In genomic region chr4:6451309-6451708, GRCh38 we compare ENCODE assay signal across 23 cellular contexts. TPM values are rescaled to one million over a fixed set of nuclear protein-coding genes. Genes with fewer than 3 reads are reported as not detected.
"Had no signal": no experiment of that assay in that cellular context is flagged by ENCODE, and none has a peak within 500 bp of the region (broad histone marks: within the 10 kb centered on the region; RNA-seq: fewer than 3 reads in every experiment).

No MANE protein-coding gene starts in this region.

- H3K9me3 ChIP-seq: heart right ventricle, left ventricle myocardium inferior, mucosa of descending colon, psoas muscle, right atrium auricular region, suprapubic skin, tibial nerve, uterus had no signal

- H3K4me3 ChIP-seq: heart right ventricle, hepatocyte, left ventricle myocardium inferior, mucosa of descending colon, psoas muscle, right atrium auricular region, skin epidermis, suprapubic skin, tibial nerve, uterus had no signal

- H3K36me3 ChIP-seq: heart right ventricle, left ventricle myocardium inferior, right atrium auricular region, suprapubic skin, tibial nerve, uterus had no signal

- ATAC-seq: heart right ventricle; mucosa of descending colon; naive thymus-derived CD4-positive, alpha-beta T cell; natural killer cell treated with Interleukin-12 subunit alpha and Interleukin-12 subunit beta and Interleukin-15 and Interleukin-18, amount 100 ng/mL, for 72 hours; psoas muscle; sciatic nerve; stimulated activated naive B cell treated with anti-CD40 and anti-IgM and Interleukin-4, amounts not matched to agents 10 μg/mL and 1 μg/mL and 100 μg/mL, for 72 hours had no signal

- H3K4me2 ChIP-seq: hepatocyte had no signal

- DNase-seq: heart right ventricle; islet precursor cell; left ventricle myocardium inferior; midbrain; mucosa of descending colon; naive thymus-derived CD4-positive, alpha-beta T cell; psoas muscle; stimulated activated CD4-positive, alpha-beta T cell treated with anti-CD3 and anti-CD28 coated beads, Interleukin-12 subunit alpha, Interleukin-12 subunit beta, amount 100 ng/mL, for 4 hours; stimulated activated CD4-positive, alpha-beta T cell treated with anti-CD3 and anti-CD28 coated beads, Interleukin-15, amount 100 ng/mL, for 24 hours; stimulated activated CD4-positive, alpha-beta T cell treated with anti-CD3 and anti-CD28 coated beads, Interleukin-2, amount 100 ng/mL, for 24 hours; stimulated activated CD4-positive, alpha-beta T cell treated with anti-CD3 and anti-CD28 coated beads, Interleukin-4, amount 100 ng/mL, for 1 hour; stimulated activated naive B cell treated with anti-CD40 and anti-IgM and Interleukin-4, amounts not matched to agents 10 μg/mL and 1 μg/mL and 100 μg/mL, for 72 hours; uterus had no signal

- H3K4me1 ChIP-seq: parathyroid adenoma, psoas muscle had no signal

- H3K27me3 ChIP-seq: hepatocyte, right atrium auricular region, uterus had no signal

- H3K27ac ChIP-seq: heart right ventricle, hepatocyte, left ventricle myocardium inferior, parathyroid adenoma, psoas muscle, right atrium auricular region, skin epidermis, suprapubic skin, tibial nerve, uterus had no signal

- H3K79me2 ChIP-seq: hepatocyte, parathyroid adenoma had no signal

- H2AFZ ChIP-seq: hepatocyte, parathyroid adenoma had no signal

- H3K9ac ChIP-seq: parathyroid adenoma had no signal

RNA-seq across cellular contexts. Expression of gene PPP2R2C, which starts 21.1 kb away (rescaled TPM):
- total RNA-seq: kidney epithelial cell; naive thymus-derived CD4-positive, alpha-beta T cell; natural killer cell treated with Interleukin-12 subunit alpha and Interleukin-12 subunit beta and Interleukin-15 and Interleukin-18, amount 100 ng/mL, for 72 hours; osteocyte had no signal
- polyA plus RNA-seq: naive thymus-derived CD4-positive, alpha-beta T cell had no signal
